Comparison of ENCODE assay signal across 1 cellular context in the genomic region with DNA sequence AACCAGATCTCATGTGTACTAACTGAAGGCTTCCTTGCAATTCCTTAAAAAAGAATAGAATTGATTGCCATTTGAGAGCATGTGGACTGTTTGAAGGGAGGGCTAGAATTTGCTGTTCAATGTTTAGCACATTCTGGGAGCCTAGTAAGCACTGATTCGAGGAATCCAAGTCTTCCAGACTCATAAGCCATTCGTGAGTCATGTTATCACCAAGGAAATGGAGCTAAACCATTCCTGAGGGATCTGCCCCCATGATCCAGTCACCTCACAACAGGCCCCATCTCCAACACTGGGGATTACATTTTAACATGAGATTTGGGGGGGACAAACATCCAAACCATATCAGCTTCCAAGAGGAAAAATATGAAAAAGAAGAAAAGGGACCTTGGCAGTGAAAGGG.
TF ChIP-seq lines count a peak whose summit lies in the region.

No MANE protein-coding gene starts in this region.

TF ChIP-seq in HepG2, 621 proteins besides CTCF, POLR2A, EP300 and RAD21 (continued from another document):
- TF ChIP-seq, protein P1, sequence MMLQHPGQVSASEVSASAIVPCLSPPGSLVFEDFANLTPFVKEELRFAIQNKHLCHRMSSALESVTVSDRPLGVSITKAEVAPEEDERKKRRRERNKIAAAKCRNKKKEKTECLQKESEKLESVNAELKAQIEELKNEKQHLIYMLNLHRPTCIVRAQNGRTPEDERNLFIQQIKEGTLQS (CRISPR knock-in tag; IDR thresholded peaks at IDR 0.05), result no peak
- TF ChIP-seq IRX3 (CRISPR knock-in tag; IDR thresholded peaks at IDR 0.05; ENCODE audit: borderline replicate concordance, low read depth) (no peak), ETV6 (CRISPR knock-in tag; conservative IDR thresholded peaks at IDR 0.05) (no peak), ZFP36L1 (CRISPR knock-in tag; IDR thresholded peaks at IDR 0.05) (no peak)
- TF ChIP-seq, protein P2, sequence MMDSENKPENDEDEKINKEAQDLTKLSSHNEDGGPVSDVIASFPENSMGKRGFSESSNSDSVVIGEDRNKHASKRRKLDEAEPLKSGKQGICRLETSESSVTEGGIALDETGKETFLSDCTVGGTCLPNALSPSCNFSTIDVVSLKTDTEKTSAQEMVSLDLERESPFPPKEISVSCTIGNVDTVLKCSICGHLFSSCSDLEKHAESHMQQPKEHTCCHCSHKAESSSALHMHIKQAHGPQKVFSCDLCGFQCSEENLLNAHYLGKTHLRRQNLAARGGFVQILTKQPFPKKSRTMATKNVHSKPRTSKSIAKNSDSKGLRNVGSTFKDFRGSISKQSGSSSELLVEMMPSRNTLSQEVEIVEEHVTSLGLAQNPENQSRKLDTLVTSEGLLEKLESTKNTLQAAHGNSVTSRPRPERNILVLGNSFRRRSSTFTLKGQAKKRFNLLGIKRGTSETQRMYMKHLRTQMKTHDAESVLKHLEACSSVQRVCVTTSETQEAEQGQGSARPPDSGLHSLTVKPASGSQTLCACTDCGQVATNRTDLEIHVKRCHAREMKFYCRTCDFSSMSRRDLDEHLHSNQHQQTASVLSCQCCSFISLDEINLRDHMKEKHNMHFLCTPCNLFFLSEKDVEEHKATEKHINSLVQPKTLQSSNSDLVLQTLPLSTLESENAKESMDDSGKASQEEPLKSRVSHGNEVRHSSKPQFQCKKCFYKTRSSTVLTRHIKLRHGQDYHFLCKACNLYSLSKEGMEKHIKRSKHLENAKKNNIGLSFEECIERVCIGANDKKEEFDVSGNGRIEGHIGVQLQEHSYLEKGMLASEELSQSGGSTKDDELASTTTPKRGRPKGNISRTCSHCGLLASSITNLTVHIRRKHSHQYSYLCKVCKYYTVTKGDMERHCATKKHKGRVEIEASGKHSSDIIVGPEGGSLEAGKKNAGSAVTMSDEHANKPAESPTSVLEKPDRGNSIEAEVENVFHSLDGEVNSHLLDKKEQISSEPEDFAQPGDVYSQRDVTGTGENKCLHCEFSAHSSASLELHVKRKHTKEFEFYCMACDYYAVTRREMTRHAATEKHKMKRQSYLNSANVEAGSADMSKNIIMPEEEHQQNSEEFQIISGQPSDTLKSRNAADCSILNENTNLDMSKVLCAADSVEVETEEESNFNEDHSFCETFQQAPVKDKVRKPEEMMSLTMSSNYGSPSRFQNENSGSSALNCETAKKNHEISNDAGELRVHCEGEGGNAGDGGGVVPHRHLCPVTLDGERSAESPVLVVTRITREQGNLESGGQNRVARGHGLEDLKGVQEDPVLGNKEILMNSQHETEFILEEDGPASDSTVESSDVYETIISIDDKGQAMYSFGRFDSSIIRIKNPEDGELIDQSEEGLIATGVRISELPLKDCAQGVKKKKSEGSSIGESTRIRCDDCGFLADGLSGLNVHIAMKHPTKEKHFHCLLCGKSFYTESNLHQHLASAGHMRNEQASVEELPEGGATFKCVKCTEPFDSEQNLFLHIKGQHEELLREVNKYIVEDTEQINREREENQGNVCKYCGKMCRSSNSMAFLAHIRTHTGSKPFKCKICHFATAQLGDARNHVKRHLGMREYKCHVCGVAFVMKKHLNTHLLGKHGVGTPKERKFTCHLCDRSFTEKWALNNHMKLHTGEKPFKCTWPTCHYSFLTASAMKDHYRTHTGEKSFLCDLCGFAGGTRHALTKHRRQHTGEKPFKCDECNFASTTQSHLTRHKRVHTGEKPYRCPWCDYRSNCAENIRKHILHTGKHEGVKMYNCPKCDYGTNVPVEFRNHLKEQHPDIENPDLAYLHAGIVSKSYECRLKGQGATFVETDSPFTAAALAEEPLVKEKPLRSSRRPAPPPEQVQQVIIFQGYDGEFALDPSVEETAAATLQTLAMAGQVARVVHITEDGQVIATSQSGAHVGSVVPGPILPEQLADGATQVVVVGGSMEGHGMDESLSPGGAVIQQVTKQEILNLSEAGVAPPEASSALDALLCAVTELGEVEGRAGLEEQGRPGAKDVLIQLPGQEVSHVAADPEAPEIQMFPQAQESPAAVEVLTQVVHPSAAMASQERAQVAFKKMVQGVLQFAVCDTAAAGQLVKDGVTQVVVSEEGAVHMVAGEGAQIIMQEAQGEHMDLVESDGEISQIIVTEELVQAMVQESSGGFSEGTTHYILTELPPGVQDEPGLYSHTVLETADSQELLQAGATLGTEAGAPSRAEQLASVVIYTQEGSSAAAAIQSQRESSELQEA (CRISPR knock-in tag; IDR thresholded peaks at IDR 0.05; ENCODE audit: not compliant biosample characterization), result no peak
- TF ChIP-seq, protein P3, sequence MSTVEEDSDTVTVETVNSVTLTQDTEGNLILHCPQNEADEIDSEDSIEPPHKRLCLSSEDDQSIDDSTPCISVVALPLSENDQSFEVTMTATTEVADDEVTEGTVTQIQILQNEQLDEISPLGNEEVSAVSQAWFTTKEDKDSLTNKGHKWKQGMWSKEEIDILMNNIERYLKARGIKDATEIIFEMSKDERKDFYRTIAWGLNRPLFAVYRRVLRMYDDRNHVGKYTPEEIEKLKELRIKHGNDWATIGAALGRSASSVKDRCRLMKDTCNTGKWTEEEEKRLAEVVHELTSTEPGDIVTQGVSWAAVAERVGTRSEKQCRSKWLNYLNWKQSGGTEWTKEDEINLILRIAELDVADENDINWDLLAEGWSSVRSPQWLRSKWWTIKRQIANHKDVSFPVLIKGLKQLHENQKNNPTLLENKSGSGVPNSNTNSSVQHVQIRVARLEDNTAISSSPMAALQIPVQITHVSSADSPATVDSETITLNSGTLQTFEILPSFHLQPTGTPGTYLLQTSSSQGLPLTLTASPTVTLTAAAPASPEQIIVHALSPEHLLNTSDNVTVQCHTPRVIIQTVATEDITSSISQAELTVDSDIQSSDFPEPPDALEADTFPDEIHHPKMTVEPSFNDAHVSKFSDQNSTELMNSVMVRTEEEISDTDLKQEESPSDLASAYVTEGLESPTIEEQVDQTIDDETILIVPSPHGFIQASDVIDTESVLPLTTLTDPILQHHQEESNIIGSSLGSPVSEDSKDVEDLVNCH (CRISPR knock-in tag; IDR thresholded peaks at IDR 0.05), result no peak
- TF ChIP-seq, protein P4, sequence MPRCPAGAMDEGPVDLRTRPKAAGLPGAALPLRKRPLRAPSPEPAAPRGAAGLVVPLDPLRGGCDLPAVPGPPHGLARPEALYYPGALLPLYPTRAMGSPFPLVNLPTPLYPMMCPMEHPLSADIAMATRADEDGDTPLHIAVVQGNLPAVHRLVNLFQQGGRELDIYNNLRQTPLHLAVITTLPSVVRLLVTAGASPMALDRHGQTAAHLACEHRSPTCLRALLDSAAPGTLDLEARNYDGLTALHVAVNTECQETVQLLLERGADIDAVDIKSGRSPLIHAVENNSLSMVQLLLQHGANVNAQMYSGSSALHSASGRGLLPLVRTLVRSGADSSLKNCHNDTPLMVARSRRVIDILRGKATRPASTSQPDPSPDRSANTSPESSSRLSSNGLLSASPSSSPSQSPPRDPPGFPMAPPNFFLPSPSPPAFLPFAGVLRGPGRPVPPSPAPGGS (CRISPR knock-in tag; IDR thresholded peaks at IDR 0.05), result no peak
